Comparison of ENCODE assay signal across 1 cellular context in genomic region chr1:210373878-210374599, GRCh38.
TF ChIP-seq lines count a peak whose summit lies in the region.

No MANE protein-coding gene starts in this region.

TF ChIP-seq in neural cell, 6 proteins besides CTCF, POLR2A, EP300 and RAD21 (continued from another document):
- TF ChIP-seq TAF1 (IDR thresholded peaks at IDR 0.05; ENCODE audit: low read depth) = no peak
- TF ChIP-seq MXI1 (conservative IDR thresholded peaks at IDR 0.05; ENCODE audit: poor library complexity, severe bottlenecking) = no peak
